Comparison of ENCODE assay signal across 8 cellular contexts in the genomic region with DNA sequence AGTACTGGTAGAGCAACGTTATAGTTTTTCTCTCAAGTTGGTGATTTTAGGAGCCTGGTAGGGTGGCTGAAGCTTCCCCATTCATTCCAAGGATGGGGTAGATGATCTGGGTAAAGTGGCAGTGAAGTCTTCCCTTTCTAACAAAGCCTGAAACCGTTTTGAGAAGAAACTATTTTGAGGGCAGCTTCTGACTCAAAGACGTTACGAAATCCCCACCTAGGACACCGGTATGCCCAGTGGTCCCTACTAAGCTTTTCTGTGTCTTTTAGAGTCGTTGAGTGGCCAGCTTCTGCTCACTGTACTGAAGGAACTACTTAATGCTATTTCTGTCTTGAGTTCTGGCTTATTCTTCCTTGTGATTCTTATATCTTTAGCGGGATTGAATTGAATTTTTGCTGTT. TPM values are rescaled to one million over a fixed set of nuclear protein-coding genes. Genes with fewer than 3 reads are reported as not detected.
DNase-seq lines count a peak whose midpoint lies in the region; ATAC-seq, FAIRE-seq and TF ChIP-seq lines count a peak whose summit lies in the region.

No MANE protein-coding gene starts in this region.

- BruUV-seq in endothelial cell of umbilical vein (replicated peaks; lab: Mats Ljungman, UMichigan) = no TSS peak

- H3K9me1 ChIP-seq in endothelial cell of umbilical vein (replicated peaks; ENCODE audit: control insufficient read depth, extremely low read depth, insufficient read depth, low read length) = no peaks in the 10 kb centered on the region

- intact Hi-C loops in endothelial cell of umbilical vein (cut with micrococcal nuclease) = no loop called here
- intact Hi-C loops in left colon (cut with DNase I, micrococcal nuclease) = no loop called here

- H3K4me2 ChIP-seq in OCI-LY1 (ENCODE audit: low read length) (peak overlapping the region; percentile 74), endothelial cell of umbilical vein (ENCODE audit: insufficient read depth, low read length) (peak overlapping the region; percentile 83)

- dilution Hi-C loops in endothelial cell of umbilical vein (cut with MboI; ENCODE audit: extremely low pct_ligation_motif_present, low sequenced_read_pairs) = loop anchor here (25.0 kb wide), 1 partner anchor 199 kb away; no protein-coding TSS in a partner anchor

- peaks cover 16% of the 10 kb centered on the region for H3K4me1 Mint-ChIP-seq in progenitor cell of endocrine pancreas (ENCODE audit: low read depth)

- H3K4me1 ChIP-seq in OCI-LY1 (ENCODE audit: insufficient read depth, low read length, severe bottlenecking) (peaks cover 21% of the 10 kb centered on the region), endothelial cell of umbilical vein (ENCODE audit: control insufficient read depth, extremely low read depth, insufficient read depth, low read length) (peaks cover 12% of the 10 kb centered on the region)

- H3K27me3 ChIP-seq in OCI-LY1 (ENCODE audit: insufficient read depth, low read length) (no peaks in the 10 kb centered on the region), endothelial cell of umbilical vein (ENCODE audit: control insufficient read depth in 2 of 2, insufficient read depth in 2 of 2, low read length in 2 of 2) (no peaks in the 10 kb centered on the region)

- CTCF ChIA-PET in endothelial cell of umbilical vein (lab: Charles Lee) = interaction anchor here (0.6 to 2.4 kb wide), 3 partner anchors 10 to 61 kb away, joined by 3 to 6 read pairs (median 4); no protein-coding TSS in a partner anchor

- ATAC-seq in GM19351 (IDR thresholded peaks at IDR 0.05; ENCODE audit: unreplicated experiment) (no peak), left colon (no peak)

- no peak for TF ChIP-seq POLR2A in endothelial cell of umbilical vein (IDR thresholded peaks at IDR 0.05; ENCODE audit: low read depth, low read length)

- DNase-seq in ELR (ENCODE audit: low read depth) = peak; percentile 39
- peak; percentile 4 for DNase-seq in endothelial cell of umbilical vein (ENCODE audit: low read depth, low spot score)
- no peak for DNase-seq in progenitor cell of endocrine pancreas (ENCODE audit: low spot score, unreplicated experiment)
- no peak for DNase-seq in D341Med (ENCODE audit: low spot score)
- no peak for DNase-seq in NCI-H774 (lab: John Stamatoyannopoulos, UW)
- DNase-seq in left colon = no peak

- H2AFZ ChIP-seq in OCI-LY1 (ENCODE audit: low read length) (no peak overlapping the region), endothelial cell of umbilical vein (ENCODE audit: low read depth, low read length) (no peak overlapping the region)

- H3K4me3 Mint-ChIP-seq in progenitor cell of endocrine pancreas (ENCODE audit: low read depth) = peak overlapping the region; percentile 96

- H4K20me1 ChIP-seq in OCI-LY1 (ENCODE audit: insufficient read depth, low read length) = no peaks in the 10 kb centered on the region
- H4K20me1 ChIP-seq in endothelial cell of umbilical vein (replicated peaks; ENCODE audit: control insufficient read depth, extremely low read depth, insufficient read depth, low read length) = no peaks in the 10 kb centered on the region

- FAIRE-seq in endothelial cell of umbilical vein (lab: Jason Lieb, UNC) = no peak

- H3K27ac Mint-ChIP-seq in progenitor cell of endocrine pancreas = peak overlapping the region; percentile 94

- peak overlapping the region; percentile 0 for H3K27ac ChIP-seq in OCI-LY1 (ENCODE audit: low read depth, low read length, poor library complexity, severe bottlenecking)
- no peak overlapping the region for H3K27ac ChIP-seq in endothelial cell of umbilical vein (ENCODE audit: insufficient read depth, low read depth, low read length)

- no peaks in the 10 kb centered on the region for H3F3A ChIP-seq in OCI-LY1 (ENCODE audit: insufficient read depth, low read length)

- peak overlapping the region; percentile 72 for H3K9ac ChIP-seq in OCI-LY1 (ENCODE audit: low read length)
- no peak overlapping the region for H3K9ac ChIP-seq in endothelial cell of umbilical vein (replicated peaks; ENCODE audit: extremely low read depth, insufficient read depth, low read length)

- H3K36me3 ChIP-seq in OCI-LY1 (ENCODE audit: insufficient read depth, low read length) (no peaks in the 10 kb centered on the region), endothelial cell of umbilical vein (ENCODE audit: control insufficient read depth in 2 of 2, extremely low read depth in 1 of 2, insufficient read depth in 2 of 2, low read length in 2 of 2) (no peaks in the 10 kb centered on the region)

- no peaks in the 10 kb centered on the region for H3K9me2 ChIP-seq in OCI-LY1 (ENCODE audit: low read depth, low read length)

- no peaks in the 10 kb centered on the region for H3K36me3 Mint-ChIP-seq in progenitor cell of endocrine pancreas (ENCODE audit: insufficient read depth)

- no peaks in the 10 kb centered on the region for H3K27me3 Mint-ChIP-seq in progenitor cell of endocrine pancreas

- no peaks in the 10 kb centered on the region for H3K9me3 Mint-ChIP-seq in progenitor cell of endocrine pancreas (ENCODE audit: low read depth)

- H3K9me3 ChIP-seq in OCI-LY1 (ENCODE audit: low read length) = no peaks in the 10 kb centered on the region
- no peaks in the 10 kb centered on the region for H3K9me3 ChIP-seq in endothelial cell of umbilical vein (replicated peaks; ENCODE audit: control insufficient read depth, insufficient read depth, low read length)

- H3K4me3 ChIP-seq in OCI-LY1 (ENCODE audit: low read depth, low read length, poor library complexity, severe bottlenecking) = peak overlapping the region; percentile 77
- H3K4me3 ChIP-seq in endothelial cell of umbilical vein (replicated peaks in 1 of 3; ENCODE audit: insufficient read depth in 1 of 3, low read depth in 1 of 3, low read length in 3 of 3) = no peak overlapping the region

- no peak for TF ChIP-seq CTCF in OCI-LY1 (IDR thresholded peaks at IDR 0.05; ENCODE audit: low read length)
- TF ChIP-seq CTCF in endothelial cell of umbilical vein (IDR thresholded peaks at IDR 0.05; ENCODE audit: extremely low read depth in 1 of 2, insufficient read depth in 1 of 2, low read depth in 1 of 2, low read length in 2 of 2) = no peak
- TF ChIP-seq CTCF in progenitor cell of endocrine pancreas (IDR thresholded peaks at IDR 0.05; ENCODE audit: unreplicated experiment) = no peak

- H3K79me2 ChIP-seq in OCI-LY1 (ENCODE audit: insufficient read depth, low read length) = no peaks in the 10 kb centered on the region
- H3K79me2 ChIP-seq in endothelial cell of umbilical vein (ENCODE audit: control insufficient read depth, insufficient read depth, low read length) = peaks cover 4% of the 10 kb centered on the region

- POLR2A ChIA-PET in endothelial cell of umbilical vein (lab: Charles Lee) = no interaction called here

TF ChIP-seq in endothelial cell of umbilical vein, 7 proteins besides CTCF, POLR2A, EP300 and RAD21:
- no peak for TF ChIP-seq GATA2 (IDR thresholded peaks at IDR 0.05; ENCODE audit: insufficient read depth, insufficient read length, low read depth, low read length)
- TF ChIP-seq FOS (IDR thresholded peaks at IDR 0.05; ENCODE audit: borderline replicate concordance, insufficient read depth, low read length) = no peak
- TF ChIP-seq, protein P1, sequence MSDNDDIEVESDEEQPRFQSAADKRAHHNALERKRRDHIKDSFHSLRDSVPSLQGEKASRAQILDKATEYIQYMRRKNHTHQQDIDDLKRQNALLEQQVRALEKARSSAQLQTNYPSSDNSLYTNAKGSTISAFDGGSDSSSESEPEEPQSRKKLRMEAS (IDR thresholded peaks at IDR 0.05; ENCODE audit: insufficient read depth, insufficient read length) = no peak
- TF ChIP-seq JUN (IDR thresholded peaks at IDR 0.05; ENCODE audit: borderline replicate concordance, insufficient read depth, insufficient read length, low read depth) = no peak
TF ChIP-seq in endothelial cell of umbilical vein: peak in this region for 0.

RNA-seq across cellular contexts. Expression of a gene that starts 1.4 kb away (rescaled TPM):
- 27.3 and 27.6 TPM in 2 replicates for total RNA-seq in endothelial cell of umbilical vein
- polyA plus RNA-seq in endothelial cell of umbilical vein = 15.4 and 15.9 TPM in 2 replicates
- 12.7 and 14.1 TPM in 2 replicates for polyA plus RNA-seq in endothelial cell of umbilical vein (2011; cell fraction: cytosol; rRNA removed)
- 18.3 and 19.5 TPM in 2 replicates for polyA plus RNA-seq in endothelial cell of umbilical vein (2011; cell fraction: nucleus; rRNA removed)
- 19.3 and 24.5 TPM in 2 replicates for polyA plus RNA-seq in endothelial cell of umbilical vein (2012)
- polyA minus RNA-seq in endothelial cell of umbilical vein = 25.7 and 26.4 TPM in 2 replicates
- 7.0 TPM for polyA minus RNA-seq in endothelial cell of umbilical vein (2011; cell fraction: cytosol; rRNA and poly(A)+ RNA removed)
- polyA minus RNA-seq in endothelial cell of umbilical vein (2011; cell fraction: nucleus; rRNA and poly(A)+ RNA removed) = 7.5 and 10.5 TPM in 2 replicates
- 51.4 and 53.8 TPM in 2 replicates for total RNA-seq in progenitor cell of endocrine pancreas
- 10 to 100 TPM; 38.5 to 43.3 TPM for total RNA-seq in left colon

Comparison
In these comparisons a context has a peak if more than half of its experiments do, and no peak if none do; other contexts are left out.
1. DNase-seq: peak in ELR (single experiment) and endothelial cell of umbilical vein (single experiment); none in progenitor cell of endocrine pancreas (single experiment), D341Med (single experiment), NCI-H774 (single experiment) and left colon (0 of 2).